31 cellular contexts compared by ENCODE assay signal in the genomic region with DNA sequence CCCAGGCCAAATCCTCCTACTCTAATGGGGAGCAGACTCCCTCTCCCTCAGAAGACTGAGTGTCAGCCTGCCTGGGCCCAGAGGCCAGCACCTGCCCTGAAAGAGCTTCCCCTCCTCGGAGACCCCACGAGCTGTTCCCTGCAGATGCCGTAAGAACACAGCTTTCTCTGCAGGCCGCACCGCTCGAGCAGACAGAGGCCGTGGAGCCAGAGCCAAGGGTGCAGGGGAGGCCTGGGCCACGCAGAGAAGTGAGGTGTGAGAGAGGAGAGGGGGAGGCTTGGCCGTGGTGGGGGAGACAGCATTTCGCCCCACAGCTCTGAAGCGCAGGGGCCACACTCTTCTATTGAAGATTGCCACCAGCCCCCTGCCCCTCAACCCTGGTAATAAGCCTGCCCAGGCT.
"Had no signal": no experiment of that assay in that cellular context is flagged by ENCODE, and none has a peak within 500 bp of the region (broad histone marks: within the 10 kb centered on the region; RNA-seq: fewer than 3 reads in every experiment).

No MANE protein-coding gene starts in this region.

- H2AFZ ChIP-seq: parathyroid adenoma had no signal

- H3K27ac ChIP-seq: heart left ventricle, parathyroid adenoma, skin epidermis, suprapubic skin, thoracic aorta, tibial artery, upper lobe of right lung had no signal

- H3K36me3 ChIP-seq: heart left ventricle, suprapubic skin, thoracic aorta, upper lobe of right lung, uterus had no signal

- DNase-seq: glutamatergic neuron; heart left ventricle; hypothalamus; islet precursor cell; kidney glomerular epithelial cell; left cardiac atrium; mesendoderm; naive B cell; natural killer cell; nephron progenitor cell; nucleus accumbens; stimulated activated CD4-positive, alpha-beta T cell treated with anti-CD3 and anti-CD28 coated beads, Interleukin-12 subunit alpha, Interleukin-12 subunit beta, amount 100 ng/mL, for 4 hours; stimulated activated CD4-positive, alpha-beta T cell treated with anti-CD3 and anti-CD28 coated beads, Interleukin-15, amount 100 ng/mL, for 24 hours; stimulated activated CD4-positive, alpha-beta T cell treated with anti-CD3 and anti-CD28 coated beads, Interleukin-2, amount 100 ng/mL, for 24 hours; stimulated activated CD4-positive, alpha-beta T cell treated with anti-CD3 and anti-CD28 coated beads, Interleukin-4, amount 100 ng/mL, for 1 hour; stimulated activated naive CD4-positive, alpha-beta T cell; tibial artery; trophoblast cell; upper lobe of right lung; uterus had no signal

- H3K9me3 Mint-ChIP-seq: mesothelial cell of epicardium; naive B cell; natural killer cell; nephron progenitor cell; stimulated activated naive CD8-positive, alpha-beta T cell treated with anti-CD3 and anti-CD28 coated beads, Interleukin-15, Interleukin-2, amounts not matched to agents 100 ng/mL and 50 ng/mL, for 24 hours had no signal

- H3K79me2 ChIP-seq: parathyroid adenoma had no signal

- H3K4me3 Mint-ChIP-seq: mesothelial cell of epicardium; naive B cell; natural killer cell; nephron progenitor cell; stimulated activated naive CD8-positive, alpha-beta T cell treated with anti-CD3 and anti-CD28 coated beads, Interleukin-15, Interleukin-2, amounts not matched to agents 100 ng/mL and 50 ng/mL, for 24 hours had no signal

- H3K27me3 Mint-ChIP-seq: naive B cell; progenitor cell of endocrine pancreas; stimulated activated naive CD8-positive, alpha-beta T cell treated with anti-CD3 and anti-CD28 coated beads, Interleukin-15, Interleukin-2, amounts not matched to agents 100 ng/mL and 50 ng/mL, for 24 hours had no signal

- H3K36me3 Mint-ChIP-seq: mesothelial cell of epicardium, naive B cell, natural killer cell had no signal

- ATAC-seq: heart left ventricle, left cardiac atrium, left lobe of liver, natural killer cell, right cardiac atrium, sciatic nerve, upper lobe of right lung had no signal

- H3K4me1 ChIP-seq: parathyroid adenoma had no signal

- H3K9me3 ChIP-seq: heart left ventricle, suprapubic skin, thoracic aorta, tibial artery, upper lobe of right lung, uterus had no signal

- H3K27ac Mint-ChIP-seq: mesothelial cell of epicardium; naive B cell; natural killer cell; nephron progenitor cell; progenitor cell of endocrine pancreas; stimulated activated naive CD8-positive, alpha-beta T cell treated with anti-CD3 and anti-CD28 coated beads, Interleukin-15, Interleukin-2, amounts not matched to agents 100 ng/mL and 50 ng/mL, for 24 hours had no signal

- H3K4me3 ChIP-seq: heart left ventricle, lung, skin epidermis, suprapubic skin, thoracic aorta, tibial artery, upper lobe of right lung, uterus had no signal

- H3K27me3 ChIP-seq: heart left ventricle, suprapubic skin, tibial artery, upper lobe of right lung, uterus had no signal
